ENCODE assay signal across 25 cellular contexts in genomic region chr17:34958438-34958837, GRCh38.
"Had no signal": no experiment of that assay in that cellular context is flagged by ENCODE, and none has a peak within 500 bp of the region (broad histone marks: within the 10 kb centered on the region; RNA-seq: fewer than 3 reads in every experiment).

No MANE protein-coding gene starts in this region.

- H3K27ac ChIP-seq: colonic mucosa, epithelial cell of prostate, esophagus squamous epithelium, gastrocnemius medialis, heart right ventricle, left lung, lower lobe of right lung had no signal

- H3K9me3 ChIP-seq: colonic mucosa, esophagus squamous epithelium, gastrocnemius medialis, heart right ventricle, left lung, lower lobe of right lung, mucosa of descending colon had no signal

- FAIRE-seq: endometrium, islet of Langerhans, keratinocyte had no signal

- ATAC-seq: effector memory CD8-positive, alpha-beta T cell; esophagus mucosa; gastrocnemius medialis; heart right ventricle; left cardiac atrium; left lung; left ventricle myocardium superior; lower lobe of right lung; mucosa of descending colon had no signal

- DNase-seq: colonic mucosa; cortex of kidney; effector CD8-positive, alpha-beta T cell; effector memory CD8-positive, alpha-beta T cell; endodermal cell; erythroblast; esophagus squamous epithelium; foreskin fibroblast; foreskin melanocyte; gastrocnemius medialis; glutamatergic neuron; head of caudate nucleus; heart right ventricle; hippocampal formation; left cardiac atrium; left lung; left ventricle myocardium superior; lower lobe of right lung; mesenchymal stem cell; mucosa of descending colon had no signal

- H3K27me3 ChIP-seq: colonic mucosa, esophagus squamous epithelium, gastrocnemius medialis, heart right ventricle, left lung had no signal

- H3K36me3 ChIP-seq: colonic mucosa, left lung had no signal

- H3K4me3 ChIP-seq: colonic mucosa, esophagus squamous epithelium, gastrocnemius medialis, heart right ventricle, left lung, lower lobe of right lung, mucosa of descending colon had no signal
